Comparison of ENCODE assay signal across 9 cellular contexts in genomic region chr13:24997367-24997967, GRCh38.
A peak's percentile ranks its signal among the peaks of the same experiment; 100 is the strongest.
DNase-seq lines count a peak whose midpoint lies in the region; ATAC-seq and TF ChIP-seq lines count a peak whose summit lies in the region.
"Had no signal": no experiment of that assay in that cellular context is flagged by ENCODE, and none has a peak within 500 bp of the region (broad histone marks: within the 10 kb centered on the region; RNA-seq: fewer than 3 reads in every experiment).

No MANE protein-coding gene starts in this region.

- WGBS in testis, 2 donors: 21 to 24% methylated on average over 10 of the region's 10 CpGs

- H3K27ac ChIP-seq in HL-60 (replicated peaks) (no peak overlapping the region), SK-N-MC (peak overlapping the region; percentile 85; the same call in 1 of the 2 replicates), testis (no peak overlapping the region)
- H3K27ac ChIP-seq: skin epidermis had no signal

- TF ChIP-seq POLR2A in testis (IDR thresholded peaks at IDR 0.05): no peak

- no peak overlapping the region for H3K9ac ChIP-seq in SK-N-MC (ENCODE audit: insufficient read length)

- peak; percentile 41 for TF ChIP-seq CTCF in HL-60 (IDR thresholded peaks at IDR 0.05; ENCODE audit: insufficient read depth, low read length)
- TF ChIP-seq CTCF in fibroblast of villous mesenchyme (IDR thresholded peaks at IDR 0.05; ENCODE audit: insufficient read depth, low read depth, low read length): peak; percentile 72
- TF ChIP-seq CTCF in testis (IDR thresholded peaks at IDR 0.05): peak; percentile 37 to 74 (median 56)

- H3K27me3 ChIP-seq in HL-60 (ENCODE audit: insufficient read depth, poor library complexity, severe bottlenecking): peaks cover 13% of the 10 kb centered on the region
- no peaks in the 10 kb centered on the region for H3K27me3 ChIP-seq in testis

- H3K4me3 ChIP-seq in HL-60 (replicated peaks; ENCODE audit: insufficient read depth, low read length) (no peak overlapping the region), SK-N-MC (no peak overlapping the region), fibroblast of villous mesenchyme (ENCODE audit: low read depth, low read length) (no peak overlapping the region), testis (peak overlapping the region in 1 of 2 donors; percentile 17)
- H3K4me3 ChIP-seq: skin epidermis had no signal

- peak; percentile 25 to 45 for DNase-seq in NCI-H2081 (lab: John Stamatoyannopoulos, UW)
- DNase-seq in NCI-H2081 treated with DMSO at 0.1 percent for 48 hours (lab: John Stamatoyannopoulos, UW): no peak
- peak in 1 of 2 experiments; percentile 34 for DNase-seq in HL-60 (ENCODE audit: low read depth in 1 of 2, low spot score in 1 of 2)
- DNase-seq in SK-N-MC (ENCODE audit: low read depth, low spot score): peak; percentile 47
- DNase-seq in fibroblast of villous mesenchyme (ENCODE audit: low read depth): peak; percentile 34
- peak; percentile 54 for DNase-seq in testis

- intact Hi-C loops in testis (cut with DNase I; ENCODE audit: low total_unique reads): no loop called here

- ATAC-seq in GM18868 (IDR thresholded peaks at IDR 0.05; ENCODE audit: unreplicated experiment): no peak
- ATAC-seq in GM19463 (IDR thresholded peaks at IDR 0.05; ENCODE audit: unreplicated experiment): no peak

- no peaks in the 10 kb centered on the region for H3K4me1 ChIP-seq in testis

- H3K36me3 ChIP-seq in SK-N-MC (ENCODE audit: insufficient read depth, low read length) (no peaks in the 10 kb centered on the region), testis (ENCODE audit: low read depth, missing control alignments) (no peaks in the 10 kb centered on the region)

- H3K9me3 ChIP-seq in SK-N-MC (ENCODE audit: low read depth, low read length) (no peaks in the 10 kb centered on the region), testis (no peaks in the 10 kb centered on the region)
